Comparison of ENCODE assay signal across 7 cellular contexts in the genomic region with DNA sequence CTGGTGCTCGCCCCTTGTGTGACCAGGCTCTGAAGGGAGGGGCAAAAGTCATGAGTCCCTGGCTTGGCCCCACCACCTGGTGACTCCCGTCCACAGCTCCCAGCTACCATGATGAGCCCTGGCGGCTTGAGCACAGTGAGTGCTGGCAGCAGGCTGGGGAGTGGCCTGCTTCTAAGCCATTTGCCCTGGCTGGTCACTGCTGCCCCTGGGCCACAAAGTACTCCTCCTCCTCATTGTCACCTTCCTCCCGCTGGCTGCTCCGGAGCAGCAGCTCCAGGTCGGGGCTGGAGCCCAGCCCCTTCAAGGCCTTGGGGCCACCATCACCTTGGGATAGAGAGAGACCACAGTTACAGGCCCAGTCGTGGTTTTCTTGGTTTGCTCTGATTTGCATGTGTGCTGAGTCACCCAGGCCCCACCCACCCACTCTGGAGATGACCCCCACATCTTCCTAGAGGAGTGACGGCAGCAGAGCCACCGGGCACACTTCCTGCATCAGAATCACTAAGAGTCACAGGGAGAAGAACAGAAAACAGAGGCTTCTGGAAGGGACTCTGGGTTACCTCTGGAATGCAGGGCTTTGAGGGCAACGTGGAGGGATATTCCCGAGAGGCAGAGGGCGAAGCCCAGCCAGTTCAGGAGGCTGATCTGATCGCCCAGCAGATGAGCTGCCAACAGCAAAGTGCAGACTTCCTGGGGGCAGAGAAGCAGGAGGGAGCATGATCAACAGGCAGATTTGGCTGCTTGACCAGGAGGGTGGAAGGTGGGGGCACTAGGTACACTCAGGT. TPM values are rescaled to one million over a fixed set of nuclear protein-coding genes. Genes with fewer than 3 reads are reported as not detected.
A peak's percentile ranks its signal among the peaks of the same experiment; 100 is the strongest.
DNase-seq lines count a peak whose midpoint lies in the region; TF ChIP-seq lines count a peak whose summit lies in the region.

No MANE protein-coding gene starts in this region.

- DNase-seq in GM12865 (ENCODE audit: low read depth) (peak; percentile 84), dorsolateral prefrontal cortex (no peak), retinal pigment epithelial cell (ENCODE audit: low read depth) (peak; percentile 78), 8988T (no peak)
- no peak for DNase-seq in activated CD8-positive, alpha-beta memory T cell treated with anti-CD3 and anti-CD28 coated beads for 24 hours

- POLR2A ChIA-PET in HEK293 (lab: Yijun Ruan, JAX): interaction anchor here (0.6 to 4.4 kb wide), 2 partner anchors 9 to 14 kb away, joined by 3 to 21 read pairs; no protein-coding TSS in a partner anchor

- intact Hi-C loops in dorsolateral prefrontal cortex (cut with DNase I): no loop called here

- H3K4me1 ChIP-seq in HEK293 (ENCODE audit: control insufficient read depth, insufficient read depth, low read length) (no peaks in the 10 kb centered on the region), OCI-LY1 (ENCODE audit: insufficient read depth, low read length, severe bottlenecking) (peaks cover 19% of the 10 kb centered on the region)

- H3K4me3 ChIP-seq in GM12865 (ENCODE audit: low read depth, low read length) (no peak overlapping the region; the same call in 1 of the 2 replicates), HEK293 (ENCODE audit: low read depth, low read length) (no peak overlapping the region), OCI-LY1 (ENCODE audit: low read depth, low read length, poor library complexity, severe bottlenecking) (no peak overlapping the region), dorsolateral prefrontal cortex (no peak overlapping the region), retinal pigment epithelial cell (ENCODE audit: low read length) (no peak overlapping the region)

- H3K9ac ChIP-seq in OCI-LY1 (ENCODE audit: low read length): peak overlapping the region; percentile 25; the same call in 1 of the 2 replicates

- H3K27ac ChIP-seq in HEK293 (ENCODE audit: extremely low read depth, low read depth, low read length): no peak overlapping the region
- peak overlapping the region; percentile 57 for H3K27ac ChIP-seq in OCI-LY1 (ENCODE audit: low read depth, low read length, poor library complexity, severe bottlenecking)
- peak overlapping the region in 55 of 59 donors; percentile 15 to 92 (median 66) for H3K27ac ChIP-seq in dorsolateral prefrontal cortex

- H3K27me3 ChIP-seq in OCI-LY1 (ENCODE audit: insufficient read depth, low read length) (no peaks in the 10 kb centered on the region), dorsolateral prefrontal cortex (no peaks in the 10 kb centered on the region)

- peaks cover 0 to 29% of the 10 kb centered on the region in 2 experiments; a peak in 1 of 3 replicates for H3K36me3 ChIP-seq in HEK293 (ENCODE audit: control insufficient read depth in 2 of 2, insufficient read depth in 1 of 2, low read length in 2 of 2)
- peaks cover 11% of the 10 kb centered on the region; the same call in 1 of the 2 replicates for H3K36me3 ChIP-seq in OCI-LY1 (ENCODE audit: insufficient read depth, low read length)

- H3K79me2 ChIP-seq in OCI-LY1 (ENCODE audit: insufficient read depth, low read length): no peaks in the 10 kb centered on the region

- H4K20me1 ChIP-seq in OCI-LY1 (ENCODE audit: insufficient read depth, low read length): no peaks in the 10 kb centered on the region

- H2AFZ ChIP-seq in OCI-LY1 (ENCODE audit: low read length): no peak overlapping the region

- H3K4me2 ChIP-seq in OCI-LY1 (ENCODE audit: low read length): peak overlapping the region; percentile 7; the same call in 1 of the 2 replicates

- H3K9me3 ChIP-seq in HEK293 (ENCODE audit: control insufficient read depth, insufficient read depth, low read depth, low read length): no peaks in the 10 kb centered on the region
- no peaks in the 10 kb centered on the region for H3K9me3 ChIP-seq in OCI-LY1 (ENCODE audit: low read length)

- CTCF ChIA-PET in HEK293 (lab: Yijun Ruan, JAX): interaction anchor here (1.0 to 4.7 kb wide), 9 partner anchors 14 to 380 kb away, joined by 4 to 55 read pairs (median 8); no protein-coding TSS in a partner anchor

- no peaks in the 10 kb centered on the region for H3K9me2 ChIP-seq in OCI-LY1 (ENCODE audit: low read depth, low read length)

- H3F3A ChIP-seq in OCI-LY1 (ENCODE audit: insufficient read depth, low read length): 0 out of 2 replicates have a peak, but pooled peaks cover 2% of the 10 kb centered on the region

- TF ChIP-seq CTCF in GM12865 (IDR thresholded peaks at IDR 0.05; ENCODE audit: insufficient read depth, low read depth, low read length, missing control alignments) (no peak), HEK293 (tag by site-specific recombination; IDR thresholded peaks at IDR 0.05) (no peak), OCI-LY1 (IDR thresholded peaks at IDR 0.05; ENCODE audit: low read length) (no peak), dorsolateral prefrontal cortex (IDR thresholded peaks at IDR 0.05 in 54 of 56, conservative IDR thresholded peaks at IDR 0.05 in 2 of 56; ENCODE audit: low read depth in 1 of 56, partially characterized antibody in 56 of 56) (no peak), retinal pigment epithelial cell (conservative IDR thresholded peaks at IDR 0.05; ENCODE audit: low read depth, low read length) (no peak)

TF ChIP-seq in HEK293, 187 proteins besides CTCF, POLR2A, EP300 and RAD21:
- TF ChIP-seq SCRT2 (tag by site-specific recombination; IDR thresholded peaks at IDR 0.05) (peak; percentile 72; the same call in 1 of the 2 replicates), ZNF416 (tag by site-specific recombination; IDR thresholded peaks at IDR 0.05) (no peak)
- TF ChIP-seq, protein P1, sequence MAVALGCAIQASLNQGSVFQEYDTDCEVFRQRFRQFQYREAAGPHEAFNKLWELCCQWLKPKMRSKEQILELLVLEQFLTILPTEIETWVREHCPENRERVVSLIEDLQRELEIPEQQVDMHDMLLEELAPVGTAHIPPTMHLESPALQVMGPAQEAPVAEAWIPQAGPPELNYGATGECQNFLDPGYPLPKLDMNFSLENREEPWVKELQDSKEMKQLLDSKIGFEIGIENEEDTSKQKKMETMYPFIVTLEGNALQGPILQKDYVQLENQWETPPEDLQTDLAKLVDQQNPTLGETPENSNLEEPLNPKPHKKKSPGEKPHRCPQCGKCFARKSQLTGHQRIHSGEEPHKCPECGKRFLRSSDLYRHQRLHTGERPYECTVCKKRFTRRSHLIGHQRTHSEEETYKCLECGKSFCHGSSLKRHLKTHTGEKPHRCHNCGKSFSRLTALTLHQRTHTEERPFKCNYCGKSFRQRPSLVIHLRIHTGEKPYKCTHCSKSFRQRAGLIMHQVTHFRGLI (tag by site-specific recombination; IDR thresholded peaks at IDR 0.05): peak; percentile 40; the same call in 1 of the 2 replicates
TF ChIP-seq in HEK293: peak in this region for 2.

RNA-seq across cellular contexts. Expression of gene CDH22, which starts 42.1 kb away (rescaled TPM):
- total RNA-seq in dorsolateral prefrontal cortex: 10 to 100 TPM in 119 of 120 experiments, 1 to 10 TPM in 1; 6.7 to 71.8 (median 34.0) TPM

RNA-seq across cellular contexts. Expression of gene ELMO2, which starts 56.0 kb away (rescaled TPM):
- 100 to 1,000 TPM in 49 of 120 experiments, 10 to 100 TPM in 71; 74.1 to 143 (median 97.3) TPM for total RNA-seq in dorsolateral prefrontal cortex

Comparison
In these comparisons a context has a peak if more than half of its experiments do, and no peak if none do; other contexts are left out.
1. DNase-seq: peak in GM12865 (single experiment) and retinal pigment epithelial cell (single experiment); none in dorsolateral prefrontal cortex (0 of 10), activated CD8-positive, alpha-beta memory T cell treated with anti-CD3 and anti-CD28 coated beads for 24 hours (single experiment) and 8988T (single experiment).